Comparison of ENCODE assay signal across 11 cellular contexts in genomic region chr9:125559194-125559593, GRCh38.
DNase-seq lines count a peak whose midpoint lies in the region; ATAC-seq and TF ChIP-seq lines count a peak whose summit lies in the region.
"Had no signal": no experiment of that assay in that cellular context is flagged by ENCODE, and none has a peak within 500 bp of the region (broad histone marks: within the 10 kb centered on the region; RNA-seq: fewer than 3 reads in every experiment).

No MANE protein-coding gene starts in this region.

- H2BK15ac ChIP-seq in mesenchymal stem cell (ENCODE audit: low read depth, poor library complexity, severe bottlenecking): no peak overlapping the region

- H3K9ac ChIP-seq in mammary epithelial cell (ENCODE audit: insufficient read depth, low read length) (no peak overlapping the region), mesenchymal stem cell (ENCODE audit: low read length) (peak overlapping the region; percentile 43)

- H3K4me3 Mint-ChIP-seq in MCF 10A (ENCODE audit: unreplicated experiment): no peak overlapping the region
- H3K4me3 Mint-ChIP-seq in natural killer cell treated with Interleukin-12 subunit alpha and Interleukin-12 subunit beta and Interleukin-15 and Interleukin-18, amount 100 ng/mL, for 72 hours: no peak overlapping the region
- H3K4me3 Mint-ChIP-seq: B cell; CD4-positive, alpha-beta T cell had no signal

- intact Hi-C loops in MCF 10A (cut with micrococcal nuclease): loop anchor here (5.0 kb wide), 3 partner anchors 143 to 933 kb away; no protein-coding TSS in a partner anchor
- intact Hi-C loops in mammary epithelial cell (cut with micrococcal nuclease): loop anchor here (5.0 to 10.0 kb wide), 3 partner anchors 148 to 933 kb away; partner anchors contain the start of gene MAPKAP1
- intact Hi-C loops in spleen (cut with DNase I; ENCODE audit: low total_unique reads): loop anchor here (10.0 kb wide), 1 partner anchor 76 kb away; no protein-coding TSS in a partner anchor
- intact Hi-C loops in uterus (cut with DNase I; ENCODE audit: low total_unique reads): no loop called here
- intact Hi-C loops in head of caudate nucleus (cut with DNase I): no loop called here

- no peak overlapping the region for H3K4ac ChIP-seq in mesenchymal stem cell (ENCODE audit: low read depth in 1 of 2, low read length in 2 of 2)

- ATAC-seq in natural killer cell treated with Interleukin-12 subunit alpha and Interleukin-12 subunit beta and Interleukin-15 and Interleukin-18, amount 100 ng/mL, for 72 hours: no peak

- peaks cover 16% of the 10 kb centered on the region for H3K79me2 ChIP-seq in mammary epithelial cell (ENCODE audit: insufficient read depth, low read length)

- no peak for DNase-seq in MCF 10A (ENCODE audit: unreplicated experiment)
- DNase-seq in mammary epithelial cell: no peak
- no peak for DNase-seq in mesenchymal stem cell
- DNase-seq in spleen: peak; percentile 17
- no peak for DNase-seq in uterus
- DNase-seq in natural killer cell treated with Interleukin-12 subunit alpha and Interleukin-12 subunit beta and Interleukin-15 and Interleukin-18, amount 100 ng/mL, for 72 hours (ENCODE audit: low spot score): no peak
- DNase-seq in head of caudate nucleus: no peak

- H3K9me3 Mint-ChIP-seq in MCF 10A (ENCODE audit: unreplicated experiment): no peaks in the 10 kb centered on the region
- H3K9me3 Mint-ChIP-seq in natural killer cell treated with Interleukin-12 subunit alpha and Interleukin-12 subunit beta and Interleukin-15 and Interleukin-18, amount 100 ng/mL, for 72 hours: no peaks in the 10 kb centered on the region
- H3K9me3 Mint-ChIP-seq: CD4-positive, alpha-beta T cell had no signal

- H3K27ac ChIP-seq in mammary epithelial cell (ENCODE audit: insufficient read depth, low read depth, low read length) (no peak overlapping the region), VCaP (peak overlapping the region; percentile 28), mesenchymal stem cell (ENCODE audit: low read length, poor library complexity, severe bottlenecking) (peak overlapping the region; percentile 0), spleen (no peak overlapping the region), uterus (no peak overlapping the region)
- H3K27ac ChIP-seq: 22Rv1 had no signal

- TF ChIP-seq CTCF in MCF 10A (IDR thresholded peaks at IDR 0.05; ENCODE audit: unreplicated experiment) (no peak), mammary epithelial cell (conservative IDR thresholded peaks at IDR 0.05 in 1 of 2, IDR thresholded peaks at IDR 0.05 in 1 of 2; ENCODE audit: extremely low read depth in 1 of 2, insufficient read depth in 1 of 2, low read depth in 1 of 2, low read length in 2 of 2) (no peak), VCaP (conservative IDR thresholded peaks at IDR 0.05) (no peak), spleen (IDR thresholded peaks at IDR 0.05 in 8 of 11, conservative IDR thresholded peaks at IDR 0.05 in 3 of 11) (no peak), uterus (IDR thresholded peaks at IDR 0.05) (no peak)

- H3K27me3 ChIP-seq in mammary epithelial cell (ENCODE audit: insufficient read depth, low read length) (no peaks in the 10 kb centered on the region), mesenchymal stem cell (ENCODE audit: control insufficient read depth in 1 of 2, insufficient read depth in 1 of 2, low read length in 2 of 2) (no peaks in the 10 kb centered on the region), spleen (replicated peaks in 1 of 7) (no peaks in the 10 kb centered on the region), uterus (no peaks in the 10 kb centered on the region)

- BruUV-seq in MCF 10A (replicated peaks; lab: Mats Ljungman, UMichigan): no TSS peak
- BruUV-seq in mammary epithelial cell (replicated peaks; lab: Mats Ljungman, UMichigan): no TSS peak

- H3K9me3 ChIP-seq in mammary epithelial cell (replicated peaks; ENCODE audit: insufficient read depth, low read length) (no peaks in the 10 kb centered on the region), mesenchymal stem cell (ENCODE audit: control insufficient read depth, low read length) (no peaks in the 10 kb centered on the region), spleen (no peaks in the 10 kb centered on the region), uterus (no peaks in the 10 kb centered on the region)

- H3K4me1 Mint-ChIP-seq in MCF 10A (ENCODE audit: insufficient read depth, unreplicated experiment): no peaks in the 10 kb centered on the region
- peaks cover 10 to 12% of the 10 kb centered on the region in 2 donors for H3K4me1 Mint-ChIP-seq in natural killer cell treated with Interleukin-12 subunit alpha and Interleukin-12 subunit beta and Interleukin-15 and Interleukin-18, amount 100 ng/mL, for 72 hours (ENCODE audit: low read depth in 2 of 2)

- no peak overlapping the region for H3K23ac ChIP-seq in mesenchymal stem cell (ENCODE audit: low read length in 2 of 2)

- no peak overlapping the region for H2BK5ac ChIP-seq in mesenchymal stem cell (ENCODE audit: low read depth, low read length, poor library complexity, severe bottlenecking)

- CTCF ChIA-PET in MCF 10A (lab: Yijun Ruan, JAX): interaction anchor here (0.6 to 2.9 kb wide), 31 partner anchors 9 to 932 kb away, joined by 3 to 42 read pairs (median 4); no protein-coding TSS in a partner anchor
- CTCF ChIA-PET in mammary epithelial cell (lab: Charles Lee; ENCODE audit: low non-redundant PET): interaction anchor here (0.5 to 0.7 kb wide), 3 partner anchors 8 to 868 kb away, joined by 4 to 6 read pairs (median 5); no protein-coding TSS in a partner anchor

- in situ Hi-C loops in mammary epithelial cell (cut with MboI; ENCODE audit: low sequenced_read_pairs in 2 of 2): loop anchor here (10.0 to 25.0 kb wide), 3 partner anchors 178 to 678 kb away; partner anchors contain the start of gene PBX3 (in 1 of the 2)

- H2BK120ac ChIP-seq in mesenchymal stem cell (ENCODE audit: low read depth, low read length): no peak overlapping the region

- no peak overlapping the region for H2BK12ac ChIP-seq in mesenchymal stem cell (ENCODE audit: low read length in 2 of 2)

- TF ChIP-seq POLR2A in spleen (IDR thresholded peaks at IDR 0.05) (no peak), uterus (IDR thresholded peaks at IDR 0.05) (no peak)

- H2AFZ ChIP-seq in mammary epithelial cell (ENCODE audit: low read depth, low read length): no peak overlapping the region
- H2AFZ ChIP-seq in mesenchymal stem cell (ENCODE audit: low read depth, low read length): no peak overlapping the region

- peaks cover 20% of the 10 kb centered on the region for H3K36me3 Mint-ChIP-seq in MCF 10A (ENCODE audit: insufficient read depth, unreplicated experiment)
- H3K36me3 Mint-ChIP-seq in natural killer cell treated with Interleukin-12 subunit alpha and Interleukin-12 subunit beta and Interleukin-15 and Interleukin-18, amount 100 ng/mL, for 72 hours: no peaks in the 10 kb centered on the region

- H3K36me3 ChIP-seq in mammary epithelial cell (ENCODE audit: insufficient read depth, low read length): peaks cover 2% of the 10 kb centered on the region
- peaks cover 0 to 40% of the 10 kb centered on the region in 2 experiments for H3K36me3 ChIP-seq in mesenchymal stem cell (ENCODE audit: control insufficient read depth in 1 of 2, insufficient read depth in 2 of 2, low read depth in 1 of 2, low read length in 2 of 2)
- peaks cover 0 to 47% (median 6%) of the 10 kb centered on the region in 6 donors for H3K36me3 ChIP-seq in spleen
- no peaks in the 10 kb centered on the region for H3K36me3 ChIP-seq in uterus

- POLR2A ChIA-PET in MCF 10A (lab: Yijun Ruan, JAX): interaction anchor here (0.8 to 1.0 kb wide), 2 partner anchors 10 to 18 kb away, joined by 3 to 4 read pairs; no protein-coding TSS in a partner anchor

- no peak overlapping the region for H3K14ac ChIP-seq in mesenchymal stem cell (ENCODE audit: low read length in 2 of 2)

- no peak overlapping the region for H4K91ac ChIP-seq in mesenchymal stem cell (ENCODE audit: low read length)

- dilution Hi-C loops in mammary epithelial cell (cut with HindIII; ENCODE audit: low sequenced_read_pairs): loop anchor here (5.0 kb wide), 1 partner anchor 68 kb away; no protein-coding TSS in a partner anchor

- H3K4me1 ChIP-seq in mammary epithelial cell (ENCODE audit: insufficient read depth, low read length) (no peaks in the 10 kb centered on the region), mesenchymal stem cell (ENCODE audit: control insufficient read depth, insufficient read depth, low read depth, low read length) (peaks cover 6% of the 10 kb centered on the region), spleen (peaks cover 0 to 29% (median 11%) of the 10 kb centered on the region in 6 donors), uterus (peaks cover 0 to 2% of the 10 kb centered on the region in 2 donors)

- H3K27ac Mint-ChIP-seq in MCF 10A (ENCODE audit: low read depth, unreplicated experiment): peak overlapping the region; percentile 35
- H3K27ac Mint-ChIP-seq in natural killer cell treated with Interleukin-12 subunit alpha and Interleukin-12 subunit beta and Interleukin-15 and Interleukin-18, amount 100 ng/mL, for 72 hours: no peak overlapping the region
- H3K27ac Mint-ChIP-seq: B cell; CD4-positive, alpha-beta T cell had no signal

- no peaks in the 10 kb centered on the region for H4K20me1 ChIP-seq in mammary epithelial cell (ENCODE audit: insufficient read depth, low read length)

- no peak overlapping the region for H3K18ac ChIP-seq in mesenchymal stem cell (ENCODE audit: low read depth in 1 of 2, low read length in 2 of 2)

- no peak overlapping the region for H4K8ac ChIP-seq in mesenchymal stem cell (ENCODE audit: low read length)

- peaks cover 18% of the 10 kb centered on the region for H3K79me1 ChIP-seq in mesenchymal stem cell (replicated peaks; ENCODE audit: low read length, poor library complexity, severe bottlenecking)

- H3K27me3 Mint-ChIP-seq in MCF 10A (ENCODE audit: insufficient read depth, unreplicated experiment): no peaks in the 10 kb centered on the region
- H3K27me3 Mint-ChIP-seq in natural killer cell treated with Interleukin-12 subunit alpha and Interleukin-12 subunit beta and Interleukin-15 and Interleukin-18, amount 100 ng/mL, for 72 hours: no peaks in the 10 kb centered on the region
- H3K27me3 Mint-ChIP-seq: B cell; CD4-positive, alpha-beta T cell had no signal

- H3K4me3 ChIP-seq in mammary epithelial cell (replicated peaks in 1 of 3; ENCODE audit: insufficient read depth in 1 of 3, low read depth in 2 of 3, low read length in 3 of 3) (no peak overlapping the region), mesenchymal stem cell (ENCODE audit: insufficient read depth in 1 of 2, low read depth in 1 of 2, low read length in 2 of 2) (no peak overlapping the region), spleen (no peak overlapping the region), uterus (no peak overlapping the region)

- WGBS in mammary epithelial cell (ENCODE audit: low coverage, missing lambda C conversion rate): 88% methylated on average over 6 of the region's 6 CpGs
- 89% methylated on average over 6 of the region's 6 CpGs for WGBS in mesenchymal stem cell
- WGBS in spleen, 5 donors: 87 to 98% (median 96%) methylated on average over 6 of the region's 6 CpGs

- H2AK5ac ChIP-seq in mesenchymal stem cell (ENCODE audit: low read length, severe bottlenecking): no peak overlapping the region

- H3K4me2 ChIP-seq in mammary epithelial cell (ENCODE audit: insufficient read depth, low read depth, low read length): no peak overlapping the region
- no peak overlapping the region for H3K4me2 ChIP-seq in mesenchymal stem cell (ENCODE audit: low read length, poor library complexity, severe bottlenecking)

Comparison
In these comparisons a context has a peak if more than half of its experiments do, and no peak if none do; other contexts are left out.
1. H3K27ac ChIP-seq: peak in VCaP (single experiment) and mesenchymal stem cell (single experiment); none in mammary epithelial cell (single experiment), spleen (0 of 8) and uterus (0 of 2).
2. intact Hi-C loops: an anchor here in MCF 10A (5.0 kb wide), mammary epithelial cell (5.0 to 10.0 kb wide) and spleen (10.0 kb wide); none called in uterus and head of caudate nucleus.